30 cellular contexts compared by ENCODE assay signal in the genomic region with DNA sequence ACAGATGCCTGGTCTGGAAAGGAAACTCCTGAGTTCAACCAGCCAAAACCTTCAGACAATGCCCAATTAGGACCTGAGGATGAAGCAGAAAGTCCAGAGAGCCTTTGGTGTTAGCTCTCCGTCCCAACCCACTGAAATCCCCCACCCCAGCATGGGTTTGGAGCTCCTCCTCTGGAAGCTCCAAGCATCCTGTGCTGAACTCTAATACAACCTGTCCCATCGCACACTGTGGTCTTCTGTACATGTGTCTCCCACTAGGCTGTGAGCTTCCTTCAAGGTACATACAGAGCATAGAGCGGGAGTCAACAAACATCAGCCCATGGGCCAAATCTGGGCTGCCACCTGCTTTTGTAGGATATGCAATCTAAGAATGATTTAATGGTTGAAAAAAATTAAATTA.
"Had no signal": no experiment of that assay in that cellular context is flagged by ENCODE, and none has a peak within 500 bp of the region (broad histone marks: within the 10 kb centered on the region; RNA-seq: fewer than 3 reads in every experiment).

No MANE protein-coding gene starts in this region.

- H3K9me3 ChIP-seq: MG63 had no signal

- DNase-seq: Karpas-422, Kasumi-1, MG63, MM.1S, MV-4-11, NCI-H1048, NCI-H1092, NCI-H1092 treated with DMSO at 0.1 percent for 48 hours, NCI-H1105, NCI-H1105 treated with DMSO at 0.1 percent for 48 hours, NCI-H1417, NCI-H1417 treated with DMSO at 0.1 percent for 48 hours, NCI-H1436, NCI-H1436 treated with DMSO at 0.1 percent for 48 hours, NCI-H146, NCI-H1694, NCI-H187, NCI-H187 treated with DMSO at 0.1 percent for 48 hours, NCI-H1930, NCI-H2029, NCI-H2029 treated with DMSO at 0.1 percent for 48 hours, NCI-H2081, NCI-H2081 treated with DMSO at 0.1 percent for 48 hours, NCI-H2107, NCI-H2171, NCI-H226, NCI-H345, NCI-H510A, NCI-H510A treated with DMSO at 0.1 percent for 48 hours had no signal

- H3K27ac ChIP-seq: KMS-11 had no signal

- H3K4me3 ChIP-seq: MG63 had no signal

- H3K36me3 ChIP-seq: MG63 had no signal

- H3K27me3 ChIP-seq: MG63 had no signal
